15 cellular contexts compared by ENCODE assay signal in genomic region chr20:51237278-51237677, GRCh38.
DNase-seq lines count a peak whose midpoint lies in the region; ATAC-seq and TF ChIP-seq lines count a peak whose summit lies in the region.
"Had no signal": no experiment of that assay in that cellular context is flagged by ENCODE, and none has a peak within 500 bp of the region (broad histone marks: within the 10 kb centered on the region; RNA-seq: fewer than 3 reads in every experiment).

No MANE protein-coding gene starts in this region.

- H3K4me3 ChIP-seq in cardiac fibroblast (replicated peaks in 1 of 2; ENCODE audit: low read depth in 2 of 2, low read length in 2 of 2) = no peak overlapping the region
- H3K4me3 ChIP-seq: GM12878 had no signal

- ATAC-seq in HG03457 (IDR thresholded peaks at IDR 0.05; ENCODE audit: unreplicated experiment) = no peak
- ATAC-seq in HG02763 (IDR thresholded peaks at IDR 0.05; ENCODE audit: unreplicated experiment) = no peak
- ATAC-seq: GM12878; naive thymus-derived CD4-positive, alpha-beta T cell had no signal

- DNase-seq in NK-92 treated with Interleukin-12 subunit alpha and Interleukin-12 subunit beta, amount 100 ng/mL, for 24 hours (lab: John Stamatoyannopoulos, UW) = peak; percentile 8
- DNase-seq in NK-92 (lab: John Stamatoyannopoulos, UW; ENCODE audit: unreplicated experiment) (no peak), cardiac fibroblast (ENCODE audit: low read depth in 2 of 2) (peak; percentile 52 to 59), iris pigment epithelial cell (ENCODE audit: low read depth) (peak; percentile 57), OCI-M1 (lab: John Stamatoyannopoulos, UW) (no peak), NCI-H2029 treated with DMSO at 0.1 percent for 48 hours (lab: John Stamatoyannopoulos, UW) (no peak)
- DNase-seq: activated CD4-positive, alpha-beta T cell treated with anti-CD3 and anti-CD28 coated beads, Interleukin-2, amount 50 U/mL, for 1 hour; activated naive CD4-positive, alpha-beta T cell treated with anti-CD3 and anti-CD28 coated beads, Interleukin-2, amount 50 U/mL, for 16 hours; activated T-cell treated with anti-CD3 and anti-CD28 coated beads for 4 hours; CD4-positive, alpha-beta memory T cell; naive thymus-derived CD4-positive, alpha-beta T cell; stimulated activated CD4-positive, alpha-beta T cell treated with anti-CD3 and anti-CD28 coated beads, Interleukin-2, amount 100 ng/mL, for 24 hours had no signal

- TF ChIP-seq CTCF in cardiac fibroblast (IDR thresholded peaks at IDR 0.05; ENCODE audit: low read depth, low read length) = no peak

Comparison
In these comparisons a context has a peak if more than half of its experiments do, and no peak if none do; other contexts are left out.
1. DNase-seq: peak in NK-92 treated with Interleukin-12 subunit alpha and Interleukin-12 subunit beta, amount 100 ng/mL, for 24 hours (single experiment), cardiac fibroblast (2 of 2) and iris pigment epithelial cell (single experiment); none in NK-92 (single experiment), OCI-M1 (single experiment) and NCI-H2029 treated with DMSO at 0.1 percent for 48 hours (single experiment).